In the genomic region with DNA sequence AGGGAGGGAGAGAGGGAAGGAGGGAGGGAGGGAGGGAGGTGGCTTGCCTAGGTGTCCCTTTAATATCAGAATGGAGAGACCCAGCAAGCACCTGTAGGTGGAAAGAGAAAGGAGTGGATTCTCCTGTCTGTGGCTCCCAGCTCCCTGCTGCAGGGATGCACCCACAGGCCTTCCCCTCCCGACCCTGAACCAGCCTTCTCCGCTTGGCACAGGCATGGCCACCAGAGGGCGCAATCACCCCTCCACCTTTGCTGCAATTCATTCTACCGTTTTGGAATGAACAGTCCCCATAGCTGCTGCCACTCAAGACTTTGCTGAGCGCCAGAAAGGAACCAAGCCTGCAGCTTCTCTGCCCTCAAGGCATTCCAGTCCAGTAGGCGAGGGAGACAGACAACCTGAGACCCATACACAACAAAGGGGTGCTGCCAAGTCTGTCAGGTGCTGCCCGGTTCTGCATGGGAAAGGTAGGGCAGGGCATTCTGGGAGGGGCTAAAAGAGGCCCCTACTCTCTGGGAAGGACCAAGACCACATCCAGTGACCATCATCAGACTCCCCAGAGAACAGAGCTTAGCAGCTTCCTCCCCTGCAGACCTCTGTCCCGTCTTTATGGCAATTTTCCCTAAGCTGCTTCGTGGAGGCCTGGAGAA, we compare ENCODE assay signal across 1 cellular context.
TF ChIP-seq lines count a peak whose summit lies in the region.

No MANE protein-coding gene starts in this region.

TF ChIP-seq in HepG2, 621 proteins besides CTCF, POLR2A, EP300 and RAD21 (continued from another document and continues in another):
- TF ChIP-seq, protein P1, sequence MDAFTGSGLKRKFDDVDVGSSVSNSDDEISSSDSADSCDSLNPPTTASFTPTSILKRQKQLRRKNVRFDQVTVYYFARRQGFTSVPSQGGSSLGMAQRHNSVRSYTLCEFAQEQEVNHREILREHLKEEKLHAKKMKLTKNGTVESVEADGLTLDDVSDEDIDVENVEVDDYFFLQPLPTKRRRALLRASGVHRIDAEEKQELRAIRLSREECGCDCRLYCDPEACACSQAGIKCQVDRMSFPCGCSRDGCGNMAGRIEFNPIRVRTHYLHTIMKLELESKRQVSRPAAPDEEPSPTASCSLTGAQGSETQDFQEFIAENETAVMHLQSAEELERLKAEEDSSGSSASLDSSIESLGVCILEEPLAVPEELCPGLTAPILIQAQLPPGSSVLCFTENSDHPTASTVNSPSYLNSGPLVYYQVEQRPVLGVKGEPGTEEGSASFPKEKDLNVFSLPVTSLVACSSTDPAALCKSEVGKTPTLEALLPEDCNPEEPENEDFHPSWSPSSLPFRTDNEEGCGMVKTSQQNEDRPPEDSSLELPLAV (CRISPR knock-in tag; conservative IDR thresholded peaks at IDR 0.05; ENCODE audit: low read depth), result no peak
- TF ChIP-seq, protein P2, sequence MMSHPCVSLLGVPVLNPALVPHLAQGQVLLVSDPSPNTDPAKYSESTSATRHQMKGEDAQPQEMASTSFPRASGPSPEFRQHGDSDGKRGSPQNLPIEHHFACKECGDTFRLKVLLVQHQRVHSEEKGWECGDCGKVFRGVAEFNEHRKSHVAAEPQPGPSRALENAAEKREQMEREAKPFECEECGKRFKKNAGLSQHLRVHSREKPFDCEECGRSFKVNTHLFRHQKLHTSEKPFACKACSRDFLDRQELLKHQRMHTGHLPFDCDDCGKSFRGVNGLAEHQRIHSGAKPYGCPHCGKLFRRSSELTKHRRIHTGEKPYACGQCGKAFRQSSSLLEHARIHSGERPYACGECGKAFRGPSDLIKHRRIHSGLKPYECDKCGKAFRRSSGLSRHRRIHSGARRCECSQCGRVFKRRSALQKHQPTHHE (CRISPR knock-in tag; IDR thresholded peaks at IDR 0.05; ENCODE audit: borderline replicate concordance), result no peak
- no peak for TF ChIP-seq ZNF652 (CRISPR knock-in tag; IDR thresholded peaks at IDR 0.05; ENCODE audit: borderline replicate concordance, low read depth)
- TF ChIP-seq, protein P3, sequence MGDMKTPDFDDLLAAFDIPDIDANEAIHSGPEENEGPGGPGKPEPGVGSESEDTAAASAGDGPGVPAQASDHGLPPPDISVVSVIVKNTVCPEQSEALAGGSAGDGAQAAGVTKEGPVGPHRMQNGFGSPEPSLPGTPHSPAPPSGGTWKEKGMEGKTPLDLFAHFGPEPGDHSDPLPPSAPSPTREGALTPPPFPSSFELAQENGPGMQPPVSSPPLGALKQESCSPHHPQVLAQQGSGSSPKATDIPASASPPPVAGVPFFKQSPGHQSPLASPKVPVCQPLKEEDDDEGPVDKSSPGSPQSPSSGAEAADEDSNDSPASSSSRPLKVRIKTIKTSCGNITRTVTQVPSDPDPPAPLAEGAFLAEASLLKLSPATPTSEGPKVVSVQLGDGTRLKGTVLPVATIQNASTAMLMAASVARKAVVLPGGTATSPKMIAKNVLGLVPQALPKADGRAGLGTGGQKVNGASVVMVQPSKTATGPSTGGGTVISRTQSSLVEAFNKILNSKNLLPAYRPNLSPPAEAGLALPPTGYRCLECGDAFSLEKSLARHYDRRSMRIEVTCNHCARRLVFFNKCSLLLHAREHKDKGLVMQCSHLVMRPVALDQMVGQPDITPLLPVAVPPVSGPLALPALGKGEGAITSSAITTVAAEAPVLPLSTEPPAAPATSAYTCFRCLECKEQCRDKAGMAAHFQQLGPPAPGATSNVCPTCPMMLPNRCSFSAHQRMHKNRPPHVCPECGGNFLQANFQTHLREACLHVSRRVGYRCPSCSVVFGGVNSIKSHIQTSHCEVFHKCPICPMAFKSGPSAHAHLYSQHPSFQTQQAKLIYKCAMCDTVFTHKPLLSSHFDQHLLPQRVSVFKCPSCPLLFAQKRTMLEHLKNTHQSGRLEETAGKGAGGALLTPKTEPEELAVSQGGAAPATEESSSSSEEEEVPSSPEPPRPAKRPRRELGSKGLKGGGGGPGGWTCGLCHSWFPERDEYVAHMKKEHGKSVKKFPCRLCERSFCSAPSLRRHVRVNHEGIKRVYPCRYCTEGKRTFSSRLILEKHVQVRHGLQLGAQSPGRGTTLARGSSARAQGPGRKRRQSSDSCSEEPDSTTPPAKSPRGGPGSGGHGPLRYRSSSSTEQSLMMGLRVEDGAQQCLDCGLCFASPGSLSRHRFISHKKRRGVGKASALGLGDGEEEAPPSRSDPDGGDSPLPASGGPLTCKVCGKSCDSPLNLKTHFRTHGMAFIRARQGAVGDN (CRISPR knock-in tag; IDR thresholded peaks at IDR 0.05), result peak; percentile 34
- TF ChIP-seq, protein P4, sequence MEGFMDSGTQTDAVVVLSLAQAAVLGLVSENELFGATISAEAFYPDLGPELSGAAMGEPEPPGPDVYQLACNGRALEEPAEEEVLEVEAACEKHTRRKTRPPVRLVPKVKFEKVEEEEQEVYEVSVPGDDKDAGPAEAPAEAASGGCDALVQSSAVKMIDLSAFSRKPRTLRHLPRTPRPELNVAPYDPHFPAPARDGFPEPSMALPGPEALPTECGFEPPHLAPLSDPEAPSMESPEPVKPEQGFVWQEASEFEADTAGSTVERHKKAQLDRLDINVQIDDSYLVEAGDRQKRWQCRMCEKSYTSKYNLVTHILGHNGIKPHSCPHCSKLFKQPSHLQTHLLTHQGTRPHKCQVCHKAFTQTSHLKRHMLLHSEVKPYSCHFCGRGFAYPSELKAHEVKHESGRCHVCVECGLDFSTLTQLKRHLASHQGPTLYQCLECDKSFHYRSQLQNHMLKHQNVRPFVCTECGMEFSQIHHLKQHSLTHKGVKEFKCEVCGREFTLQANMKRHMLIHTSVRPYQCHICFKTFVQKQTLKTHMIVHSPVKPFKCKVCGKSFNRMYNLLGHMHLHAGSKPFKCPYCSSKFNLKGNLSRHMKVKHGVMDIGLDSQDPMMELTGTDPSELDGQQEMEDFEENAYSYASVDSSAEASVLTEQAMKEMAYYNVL (CRISPR knock-in tag; IDR thresholded peaks at IDR 0.05; ENCODE audit: borderline replicate concordance), result peak; percentile 60; the same call in 1 of the 2 replicates
- TF ChIP-seq ZBTB21 (CRISPR knock-in tag; IDR thresholded peaks at IDR 0.05), result no peak
- no peak for TF ChIP-seq ZNF441 (CRISPR knock-in tag; IDR thresholded peaks at IDR 0.05; ENCODE audit: borderline replicate concordance)
- TF ChIP-seq, protein P5, sequence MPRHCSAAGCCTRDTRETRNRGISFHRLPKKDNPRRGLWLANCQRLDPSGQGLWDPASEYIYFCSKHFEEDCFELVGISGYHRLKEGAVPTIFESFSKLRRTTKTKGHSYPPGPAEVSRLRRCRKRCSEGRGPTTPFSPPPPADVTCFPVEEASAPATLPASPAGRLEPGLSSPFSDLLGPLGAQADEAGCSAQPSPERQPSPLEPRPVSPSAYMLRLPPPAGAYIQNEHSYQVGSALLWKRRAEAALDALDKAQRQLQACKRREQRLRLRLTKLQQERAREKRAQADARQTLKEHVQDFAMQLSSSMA (CRISPR knock-in tag; IDR thresholded peaks at IDR 0.05), result no peak
- no peak for TF ChIP-seq NR2F6 (IDR thresholded peaks at IDR 0.05)
- TF ChIP-seq NR2F6 (CRISPR knock-in tag; IDR thresholded peaks at IDR 0.05), result peak; percentile 27; the same call in 1 of the 2 replicates
- TF ChIP-seq, protein P6, sequence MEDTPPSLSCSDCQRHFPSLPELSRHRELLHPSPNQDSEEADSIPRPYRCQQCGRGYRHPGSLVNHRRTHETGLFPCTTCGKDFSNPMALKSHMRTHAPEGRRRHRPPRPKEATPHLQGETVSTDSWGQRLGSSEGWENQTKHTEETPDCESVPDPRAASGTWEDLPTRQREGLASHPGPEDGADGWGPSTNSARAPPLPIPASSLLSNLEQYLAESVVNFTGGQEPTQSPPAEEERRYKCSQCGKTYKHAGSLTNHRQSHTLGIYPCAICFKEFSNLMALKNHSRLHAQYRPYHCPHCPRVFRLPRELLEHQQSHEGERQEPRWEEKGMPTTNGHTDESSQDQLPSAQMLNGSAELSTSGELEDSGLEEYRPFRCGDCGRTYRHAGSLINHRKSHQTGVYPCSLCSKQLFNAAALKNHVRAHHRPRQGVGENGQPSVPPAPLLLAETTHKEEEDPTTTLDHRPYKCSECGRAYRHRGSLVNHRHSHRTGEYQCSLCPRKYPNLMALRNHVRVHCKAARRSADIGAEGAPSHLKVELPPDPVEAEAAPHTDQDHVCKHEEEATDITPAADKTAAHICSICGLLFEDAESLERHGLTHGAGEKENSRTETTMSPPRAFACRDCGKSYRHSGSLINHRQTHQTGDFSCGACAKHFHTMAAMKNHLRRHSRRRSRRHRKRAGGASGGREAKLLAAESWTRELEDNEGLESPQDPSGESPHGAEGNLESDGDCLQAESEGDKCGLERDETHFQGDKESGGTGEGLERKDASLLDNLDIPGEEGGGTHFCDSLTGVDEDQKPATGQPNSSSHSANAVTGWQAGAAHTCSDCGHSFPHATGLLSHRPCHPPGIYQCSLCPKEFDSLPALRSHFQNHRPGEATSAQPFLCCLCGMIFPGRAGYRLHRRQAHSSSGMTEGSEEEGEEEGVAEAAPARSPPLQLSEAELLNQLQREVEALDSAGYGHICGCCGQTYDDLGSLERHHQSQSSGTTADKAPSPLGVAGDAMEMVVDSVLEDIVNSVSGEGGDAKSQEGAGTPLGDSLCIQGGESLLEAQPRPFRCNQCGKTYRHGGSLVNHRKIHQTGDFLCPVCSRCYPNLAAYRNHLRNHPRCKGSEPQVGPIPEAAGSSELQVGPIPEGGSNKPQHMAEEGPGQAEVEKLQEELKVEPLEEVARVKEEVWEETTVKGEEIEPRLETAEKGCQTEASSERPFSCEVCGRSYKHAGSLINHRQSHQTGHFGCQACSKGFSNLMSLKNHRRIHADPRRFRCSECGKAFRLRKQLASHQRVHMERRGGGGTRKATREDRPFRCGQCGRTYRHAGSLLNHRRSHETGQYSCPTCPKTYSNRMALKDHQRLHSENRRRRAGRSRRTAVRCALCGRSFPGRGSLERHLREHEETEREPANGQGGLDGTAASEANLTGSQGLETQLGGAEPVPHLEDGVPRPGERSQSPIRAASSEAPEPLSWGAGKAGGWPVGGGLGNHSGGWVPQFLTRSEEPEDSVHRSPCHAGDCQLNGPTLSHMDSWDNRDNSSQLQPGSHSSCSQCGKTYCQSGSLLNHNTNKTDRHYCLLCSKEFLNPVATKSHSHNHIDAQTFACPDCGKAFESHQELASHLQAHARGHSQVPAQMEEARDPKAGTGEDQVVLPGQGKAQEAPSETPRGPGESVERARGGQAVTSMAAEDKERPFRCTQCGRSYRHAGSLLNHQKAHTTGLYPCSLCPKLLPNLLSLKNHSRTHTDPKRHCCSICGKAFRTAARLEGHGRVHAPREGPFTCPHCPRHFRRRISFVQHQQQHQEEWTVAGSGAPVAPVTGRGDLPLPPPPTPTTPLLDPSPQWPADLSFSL (CRISPR knock-in tag; IDR thresholded peaks at IDR 0.05), result no peak
- TF ChIP-seq HMG20A (CRISPR knock-in tag; IDR thresholded peaks at IDR 0.05; ENCODE audit: borderline replicate concordance), result no peak
- TF ChIP-seq ARNTL (CRISPR knock-in tag; IDR thresholded peaks at IDR 0.05), result no peak
- TF ChIP-seq ZBTB8A (CRISPR knock-in tag; IDR thresholded peaks at IDR 0.05; ENCODE audit: borderline replicate concordance, low read depth), result no peak
- no peak for TF ChIP-seq POGZ (CRISPR knock-in tag; IDR thresholded peaks at IDR 0.05)
- 0 out of 2 replicates have a peak, but pooled peaks have one; percentile 37 for TF ChIP-seq KDM2A (CRISPR knock-in tag; IDR thresholded peaks at IDR 0.05; ENCODE audit: borderline replicate concordance, low read depth)
- no peak for TF ChIP-seq PLRG1 (conservative IDR thresholded peaks at IDR 0.05)
- no peak for TF ChIP-seq MIXL1 (CRISPR knock-in tag; IDR thresholded peaks at IDR 0.05)
- peak; percentile 77 for TF ChIP-seq TEAD3 (CRISPR knock-in tag; optimal IDR thresholded peaks at IDR 0.05; ENCODE audit: borderline replicate concordance)
- TF ChIP-seq, protein P7, sequence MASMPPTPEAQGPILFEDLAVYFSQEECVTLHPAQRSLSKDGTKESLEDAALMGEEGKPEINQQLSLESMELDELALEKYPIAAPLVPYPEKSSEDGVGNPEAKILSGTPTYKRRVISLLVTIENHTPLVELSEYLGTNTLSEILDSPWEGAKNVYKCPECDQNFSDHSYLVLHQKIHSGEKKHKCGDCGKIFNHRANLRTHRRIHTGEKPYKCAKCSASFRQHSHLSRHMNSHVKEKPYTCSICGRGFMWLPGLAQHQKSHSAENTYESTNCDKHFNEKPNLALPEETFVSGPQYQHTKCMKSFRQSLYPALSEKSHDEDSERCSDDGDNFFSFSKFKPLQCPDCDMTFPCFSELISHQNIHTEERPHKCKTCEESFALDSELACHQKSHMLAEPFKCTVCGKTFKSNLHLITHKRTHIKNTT (CRISPR knock-in tag; IDR thresholded peaks at IDR 0.05), result no peak
- TF ChIP-seq MXI1 (IDR thresholded peaks at IDR 0.05; ENCODE audit: borderline replicate concordance, low read depth, low read length), result no peak
- TF ChIP-seq ZNF251 (CRISPR knock-in tag; IDR thresholded peaks at IDR 0.05), result no peak
- TF ChIP-seq FOXK2 (IDR thresholded peaks at IDR 0.05), result no peak
